Comparison of ENCODE assay signal across 13 cellular contexts in genomic region chr6:166633732-166634535, GRCh38. TPM values are rescaled to one million over a fixed set of nuclear protein-coding genes. Genes with fewer than 3 reads are reported as not detected.
DNase-seq lines count a peak whose midpoint lies in the region; ATAC-seq and TF ChIP-seq lines count a peak whose summit lies in the region.
"Had no signal": no experiment of that assay in that cellular context is flagged by ENCODE, and none has a peak within 500 bp of the region (broad histone marks: within the 10 kb centered on the region; RNA-seq: fewer than 3 reads in every experiment).

No MANE protein-coding gene starts in this region.

- H3K9me3 ChIP-seq in left ventricle myocardium inferior (replicated peaks) (no peaks in the 10 kb centered on the region), upper lobe of left lung (no peaks in the 10 kb centered on the region)

- TF ChIP-seq EP300 in upper lobe of left lung (IDR thresholded peaks at IDR 0.05) = peak in 2 of 4 donors; percentile 41 to 75

- in situ Hi-C loops in SK-MEL-5 (cut with HindIII; ENCODE audit: low pct_unique_long_range_greater_than_20kb, low sequenced_read_pairs) = no loop called here

- ATAC-seq in upper lobe of left lung (ENCODE audit: low FRiP score in 2 of 2) (peak; percentile 53 to 66), HG03571 (IDR thresholded peaks at IDR 0.05; ENCODE audit: unreplicated experiment) (no peak)
- ATAC-seq: activated CD8-positive, alpha-beta memory T cell treated with anti-CD3 and anti-CD28 coated beads, Interleukin-2, amount 10 ng/mL, durations not matched to agents 7 days and 5 days; foreskin keratinocyte had no signal

- intact Hi-C loops in left ventricle myocardium inferior (cut with micrococcal nuclease) = no loop called here

- TF ChIP-seq CTCF in left ventricle myocardium inferior (IDR thresholded peaks at IDR 0.05; ENCODE audit: borderline replicate concordance) = no peak
- no peak for TF ChIP-seq CTCF in upper lobe of left lung (IDR thresholded peaks at IDR 0.05)

- H3K27me3 ChIP-seq in left ventricle myocardium inferior (ENCODE audit: low read depth) (no peaks in the 10 kb centered on the region), upper lobe of left lung (no peaks in the 10 kb centered on the region)

- peak in 1 of 4 donors; percentile 35 for TF ChIP-seq POLR2A in upper lobe of left lung (IDR thresholded peaks at IDR 0.05)

- H3K27ac ChIP-seq in left ventricle myocardium inferior (replicated peaks) (peak overlapping the region; percentile 60), upper lobe of left lung (peak overlapping the region; percentile 15 to 67 (median 56))
- H3K27ac ChIP-seq: foreskin keratinocyte had no signal

- H3K4me1 ChIP-seq in left ventricle myocardium inferior (peaks cover 78% of the 10 kb centered on the region), upper lobe of left lung (peaks cover 15 to 36% (median 24%) of the 10 kb centered on the region in 4 donors)

- DNase-seq in NCI-H1417 (lab: John Stamatoyannopoulos, UW) (peak in 2 of 3 experiments; percentile 17 to 43), NCI-H1417 treated with DMSO at 0.1 percent for 48 hours (lab: John Stamatoyannopoulos, UW) (no peak), SK-MEL-5 (ENCODE audit: low read depth, low spot score) (peak; percentile 17), left ventricle myocardium inferior (peak; percentile 53), upper lobe of left lung (peak in 1 of 2 donors; percentile 66)
- no peak for DNase-seq in activated CD4-positive, CD25-positive, alpha-beta regulatory T cell treated with anti-CD3 and anti-CD28 coated beads, Interleukin-2, amount 50 U/mL, for 72 hours
- no peak for DNase-seq in activated effector memory CD4-positive, alpha-beta T cell treated with anti-CD3 and anti-CD28 coated beads, Interleukin-2, amount 50 U/mL, for 16 hours
- DNase-seq: 8988T; activated CD8-positive, alpha-beta memory T cell treated with anti-CD3 and anti-CD28 coated beads, Interleukin-2, amount 10 ng/mL, durations not matched to agents 7 days and 5 days; foreskin keratinocyte; NCI-H1048; stimulated activated CD4-positive, alpha-beta T cell treated with anti-CD3 and anti-CD28 coated beads, Interleukin-4, amount 100 ng/mL, for 4 hours had no signal

- H3K36me3 ChIP-seq in left ventricle myocardium inferior (no peaks in the 10 kb centered on the region), upper lobe of left lung (no peaks in the 10 kb centered on the region)

- H3K4me3 ChIP-seq in left ventricle myocardium inferior = peak overlapping the region; percentile 36
- H3K4me3 ChIP-seq in upper lobe of left lung = no peak overlapping the region

- 52 to 59% methylated on average over 26 of the region's 26 CpGs for WGBS in upper lobe of left lung, 2 donors

RNA-seq across cellular contexts. Expression of gene RPS6KA2, which starts 6.9 kb away (rescaled TPM):
- total RNA-seq in SK-MEL-5 (2014; rRNA removed; shearing (Covaris generic)) = 2.1 and 4.9 TPM in 2 replicates
- polyA plus RNA-seq in SK-MEL-5 (2015; cell fraction: cytosol; rRNA removed) = 3.5 and 6.4 TPM in 2 replicates
- polyA plus RNA-seq in SK-MEL-5 (2015; cell fraction: nucleus; rRNA removed) = 3.3 and 7.4 TPM in 2 replicates
- total RNA-seq in left ventricle myocardium inferior = 77.2 TPM
- 100 to 1,000 TPM; 101 to 233 (median 168) TPM for total RNA-seq in upper lobe of left lung

RNA-seq across cellular contexts. Expression of gene RAMACL, which starts 47.5 kb away (rescaled TPM):
- total RNA-seq in SK-MEL-5 (2014; rRNA removed; shearing (Covaris generic)) = 0.08 and 0.18 TPM in 2 replicates
- 0.06 and 0.24 TPM in 2 replicates for polyA plus RNA-seq in SK-MEL-5 (2015; cell fraction: cytosol; rRNA removed)
- polyA plus RNA-seq in SK-MEL-5 (2015; cell fraction: nucleus; rRNA removed) = not detected in 2 replicates
- 0.77 TPM for total RNA-seq in left ventricle myocardium inferior
- 10 to 100 TPM in 3 of 6 donors, 1 to 10 TPM in 3; 3.7 to 13.0 (median 7.9) TPM for total RNA-seq in upper lobe of left lung

Comparison
In these comparisons a context has a peak if more than half of its experiments do, and no peak if none do; other contexts are left out.
1. DNase-seq: peak in NCI-H1417 (2 of 3), SK-MEL-5 (single experiment) and left ventricle myocardium inferior (single experiment); none in NCI-H1417 treated with DMSO at 0.1 percent for 48 hours (single experiment), activated CD4-positive, CD25-positive, alpha-beta regulatory T cell treated with anti-CD3 and anti-CD28 coated beads, Interleukin-2, amount 50 U/mL, for 72 hours (single experiment) and activated effector memory CD4-positive, alpha-beta T cell treated with anti-CD3 and anti-CD28 coated beads, Interleukin-2, amount 50 U/mL, for 16 hours (single experiment).
2. RNA of gene RPS6KA2, which starts 6.9 kb away (total RNA-seq): 101 to 233 TPM in upper lobe of left lung and 77.2 TPM in left ventricle myocardium inferior (single experiment); 2.1 to 4.9 TPM in SK-MEL-5; every median in the first group is over 10 times any median in the second.